ENCODE assay signal across 23 cellular contexts in the genomic region with DNA sequence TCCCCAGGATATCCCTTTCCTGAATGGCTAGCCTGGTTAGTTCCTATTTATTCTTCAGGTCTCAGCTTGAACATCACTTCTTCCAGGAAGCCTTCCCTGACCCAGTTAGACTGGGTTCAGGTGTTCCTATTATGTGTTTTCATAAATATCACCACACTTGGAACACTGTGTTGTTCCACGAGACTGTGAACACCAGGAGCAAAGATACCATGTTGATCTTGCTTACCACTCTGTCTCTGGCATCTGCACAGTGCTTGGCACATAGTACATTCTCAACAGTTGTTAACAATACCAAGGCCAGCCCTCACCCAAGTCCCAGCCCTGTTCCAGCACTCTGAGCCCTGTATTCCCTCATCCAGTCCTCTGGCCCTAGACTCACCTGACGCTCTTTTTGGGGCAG. TPM values are rescaled to one million over a fixed set of nuclear protein-coding genes. Genes with fewer than 3 reads are reported as not detected.
DNase-seq lines count a peak whose midpoint lies in the region; ATAC-seq, FAIRE-seq and TF ChIP-seq lines count a peak whose summit lies in the region.
"Had no signal": no experiment of that assay in that cellular context is flagged by ENCODE, and none has a peak within 500 bp of the region (broad histone marks: within the 10 kb centered on the region; RNA-seq: fewer than 3 reads in every experiment).

No MANE protein-coding gene starts in this region.

- H3K4me2 ChIP-seq in IMR-90 (ENCODE audit: low read depth, low read length) (no peak overlapping the region), endothelial cell of umbilical vein (ENCODE audit: insufficient read depth, low read length) (no peak overlapping the region)
- H3K4me2 ChIP-seq: GM23338 had no signal

- H3K27ac ChIP-seq in IMR-90 (ENCODE audit: insufficient read depth, low read length) (no peak overlapping the region), endothelial cell of umbilical vein (ENCODE audit: insufficient read depth, low read depth, low read length) (no peak overlapping the region), tibial artery (peak overlapping the region; percentile 10 to 29), foreskin keratinocyte (no peak overlapping the region)

- H3K9ac ChIP-seq in IMR-90 (ENCODE audit: low read depth, low read length) (no peak overlapping the region), endothelial cell of umbilical vein (replicated peaks; ENCODE audit: extremely low read depth, insufficient read depth, low read length) (no peak overlapping the region)

- no peak overlapping the region for H3K14ac ChIP-seq in IMR-90 (replicated peaks; ENCODE audit: low read depth, low read length)

- H3K4me3 ChIP-seq in IMR-90 (ENCODE audit: insufficient read depth, low read depth, low read length) (no peak overlapping the region), endothelial cell of umbilical vein (replicated peaks in 1 of 3; ENCODE audit: insufficient read depth in 1 of 3, low read depth in 1 of 3, low read length in 3 of 3) (no peak overlapping the region), tibial artery (no peak overlapping the region)
- H3K4me3 ChIP-seq: BLaER1 treated with 17β-estradiol and CSF1 and Interleukin-3, amounts not matched to agents 10 nM and 100 nM; GM23338 had no signal

- peaks cover 98% of the 10 kb centered on the region for H3K36me3 Mint-ChIP-seq in activated T-helper 17 cell treated with anti-CD3 and anti-CD28 coated beads, Interleukin-2, amount 50 U/mL, for 72 hours (ENCODE audit: low read depth)

- dilution Hi-C loops in IMR-90 (cut with HindIII; ENCODE audit: low sequenced_read_pairs, unreplicated experiment): no loop called here
- dilution Hi-C loops in endothelial cell of umbilical vein (cut with MboI; ENCODE audit: extremely low pct_ligation_motif_present, low sequenced_read_pairs): no loop called here

- no peak overlapping the region for H2BK15ac ChIP-seq in IMR-90 (ENCODE audit: low read depth, low read length)

- H3K36me3 ChIP-seq in IMR-90 (ENCODE audit: control insufficient read depth, insufficient read depth, low read length) (peaks cover 81% of the 10 kb centered on the region), endothelial cell of umbilical vein (ENCODE audit: control insufficient read depth in 2 of 2, extremely low read depth in 1 of 2, insufficient read depth in 2 of 2, low read length in 2 of 2) (peaks cover 81 to 84% of the 10 kb centered on the region in 2 experiments), tibial artery (peaks cover 91 to 99% (median 98%) of the 10 kb centered on the region in 3 donors)
- H3K36me3 ChIP-seq: BE2C had no signal

- POLR2A ChIA-PET in IMR-90 (lab: Charles Lee; ENCODE audit: unreplicated experiment): no interaction called here
- POLR2A ChIA-PET in endothelial cell of umbilical vein (lab: Charles Lee): interaction anchor here (2.3 kb wide), 1 partner anchor 14 kb away, joined by 19 read pairs; no protein-coding TSS in a partner anchor

- no peaks in the 10 kb centered on the region for H3K9me3 Mint-ChIP-seq in activated T-helper 17 cell treated with anti-CD3 and anti-CD28 coated beads, Interleukin-2, amount 50 U/mL, for 72 hours
- H3K9me3 Mint-ChIP-seq: CD4-positive, alpha-beta memory T cell; GM23338; H9 had no signal

- peaks cover 21 to 53% of the 10 kb centered on the region in 2 experiments; a peak in 3 of 4 replicates for H3K79me1 ChIP-seq in IMR-90 (ENCODE audit: low read depth in 1 of 2, low read length in 2 of 2)

- H2AK9ac ChIP-seq in IMR-90 (replicated peaks; ENCODE audit: low read depth, low read length, poor library complexity): no peak overlapping the region

- ATAC-seq in IMR-90 (ENCODE audit: low read depth) (no peak), foreskin keratinocyte (no peak), HG02884 (IDR thresholded peaks at IDR 0.05; ENCODE audit: unreplicated experiment) (no peak)
- no peak for ATAC-seq in activated T-helper 17 cell treated with anti-CD3 and anti-CD28 coated beads, Interleukin-2, amount 50 U/mL, for 72 hours (replicated peaks)
- ATAC-seq: GM23338, HCT116 had no signal

- no peak overlapping the region for H4K8ac ChIP-seq in IMR-90 (ENCODE audit: low read depth in 2 of 2, low read length in 2 of 2)

- H3K4me1 Mint-ChIP-seq in activated T-helper 17 cell treated with anti-CD3 and anti-CD28 coated beads, Interleukin-2, amount 50 U/mL, for 72 hours: peaks cover 17% of the 10 kb centered on the region

- intact Hi-C loops in IMR-90 (cut with micrococcal nuclease) (no loop called here), endothelial cell of umbilical vein (cut with micrococcal nuclease) (no loop called here), tibial artery (cut with DNase I; ENCODE audit: low total_unique reads) (loop anchor here (5.0 kb wide), 1 partner anchor 39 kb away; no protein-coding TSS in a partner anchor)

- H2BK120ac ChIP-seq in IMR-90 (ENCODE audit: low read depth, low read length): no peak overlapping the region

- no peak for TF ChIP-seq POLR2A in IMR-90 (IDR thresholded peaks at IDR 0.05; ENCODE audit: low read depth, low read length)
- TF ChIP-seq POLR2A in endothelial cell of umbilical vein (IDR thresholded peaks at IDR 0.05; ENCODE audit: low read depth, low read length): no peak

- no peak overlapping the region for H4K5ac ChIP-seq in IMR-90 (ENCODE audit: low read depth, low read length)

- H2BK5ac ChIP-seq in IMR-90 (ENCODE audit: low read depth, low read length, poor library complexity, severe bottlenecking): no peak overlapping the region

- no peak overlapping the region for H3K4me3 Mint-ChIP-seq in activated T-helper 17 cell treated with anti-CD3 and anti-CD28 coated beads, Interleukin-2, amount 50 U/mL, for 72 hours
- H3K4me3 Mint-ChIP-seq: CD14-positive monocyte; CD4-positive, alpha-beta memory T cell; GM23338; H9 had no signal

- no peak overlapping the region for H3K18ac ChIP-seq in IMR-90 (ENCODE audit: low read depth, low read length)

- H2AFZ ChIP-seq in IMR-90 (replicated peaks; ENCODE audit: low read length, poor library complexity) (peak overlapping the region; percentile 41), endothelial cell of umbilical vein (ENCODE audit: low read depth, low read length) (no peak overlapping the region)
- H2AFZ ChIP-seq: GM23338 had no signal

- H3K56ac ChIP-seq in IMR-90 (ENCODE audit: extremely low read depth, insufficient read depth, low read length): no peak overlapping the region

- H3K4ac ChIP-seq in IMR-90 (ENCODE audit: low read depth, low read length): no peak overlapping the region

- H3K4me1 ChIP-seq in IMR-90 (ENCODE audit: control insufficient read depth, insufficient read depth, low read length) (no peaks in the 10 kb centered on the region), endothelial cell of umbilical vein (ENCODE audit: control insufficient read depth, extremely low read depth, insufficient read depth, low read length) (no peaks in the 10 kb centered on the region), tibial artery (peaks cover 0 to 19% (median 4%) of the 10 kb centered on the region in 4 donors), foreskin keratinocyte (peaks cover 8% of the 10 kb centered on the region)
- H3K4me1 ChIP-seq: BE2C, Caco-2 had no signal

- no peaks in the 10 kb centered on the region for H3K9me1 ChIP-seq in IMR-90 (ENCODE audit: insufficient read depth, low read length)
- H3K9me1 ChIP-seq in endothelial cell of umbilical vein (replicated peaks; ENCODE audit: control insufficient read depth, extremely low read depth, insufficient read depth, low read length): no peaks in the 10 kb centered on the region

- CTCF ChIA-PET in IMR-90 (lab: Yijun Ruan, JAX) (interaction anchor here (1.1 to 5.0 kb wide), 4 partner anchors 11 to 48 kb away, joined by 3 to 77 read pairs (median 17); no protein-coding TSS in a partner anchor), endothelial cell of umbilical vein (lab: Charles Lee) (interaction anchor here (1.5 to 12.1 kb wide), 6 partner anchors 11 to 44 kb away, joined by 4 to 517 read pairs (median 25); a partner anchor contains a TSS)

- H3K79me2 ChIP-seq in endothelial cell of umbilical vein (ENCODE audit: control insufficient read depth, insufficient read depth, low read length): peaks cover 32% of the 10 kb centered on the region

- H3K27ac Mint-ChIP-seq in activated T-helper 17 cell treated with anti-CD3 and anti-CD28 coated beads, Interleukin-2, amount 50 U/mL, for 72 hours: peak overlapping the region; percentile 61
- H3K27ac Mint-ChIP-seq: GM23338, H9 had no signal

- peaks cover 65% of the 10 kb centered on the region for H4K20me1 ChIP-seq in IMR-90 (ENCODE audit: insufficient read depth, low read length)
- H4K20me1 ChIP-seq in endothelial cell of umbilical vein (replicated peaks; ENCODE audit: control insufficient read depth, extremely low read depth, insufficient read depth, low read length): peaks cover 2% of the 10 kb centered on the region

- no peak overlapping the region for H2AK5ac ChIP-seq in IMR-90 (ENCODE audit: low read depth, low read length)

- H3K9me3 ChIP-seq in IMR-90 (ENCODE audit: control insufficient read depth, insufficient read depth, low read length) (no peaks in the 10 kb centered on the region), endothelial cell of umbilical vein (replicated peaks; ENCODE audit: control insufficient read depth, insufficient read depth, low read length) (no peaks in the 10 kb centered on the region), tibial artery (no peaks in the 10 kb centered on the region)
- H3K9me3 ChIP-seq: BE2C; BLaER1 treated with 17β-estradiol and CSF1 and Interleukin-3, amounts not matched to agents 10 nM and 100 nM; Caco-2 had no signal

- no peak overlapping the region for H3K23ac ChIP-seq in IMR-90 (ENCODE audit: low read depth, low read length)

- H2BK20ac ChIP-seq in IMR-90 (ENCODE audit: low read depth, low read length): no peak overlapping the region

- no peak for TF ChIP-seq RAD21 in IMR-90 (IDR thresholded peaks at IDR 0.05; ENCODE audit: low read length)

- DNase-seq in IMR-90 (no peak), endothelial cell of umbilical vein (ENCODE audit: low read depth, low spot score) (no peak), tibial artery (no peak), foreskin keratinocyte (no peak), ecto neural progenitor cell (ENCODE audit: low spot score) (no peak), NCI-H1417 treated with DMSO at 0.1 percent for 48 hours (lab: John Stamatoyannopoulos, UW) (no peak)
- DNase-seq: BE2C, Caco-2, DMS153, DND-41, H9 had no signal

- no peaks in the 10 kb centered on the region for H3K27me3 Mint-ChIP-seq in activated T-helper 17 cell treated with anti-CD3 and anti-CD28 coated beads, Interleukin-2, amount 50 U/mL, for 72 hours
- H3K27me3 Mint-ChIP-seq: CD4-positive, alpha-beta memory T cell had no signal

- FAIRE-seq in endothelial cell of umbilical vein (lab: Jason Lieb, UNC): no peak
- FAIRE-seq: G401.6, GM12892 had no signal

- BruUV-seq in IMR-90 (replicated peaks; lab: Mats Ljungman, UMichigan) (no TSS peak), endothelial cell of umbilical vein (replicated peaks; lab: Mats Ljungman, UMichigan) (no TSS peak)

- 100% methylated on average over 1 of the region's 2 CpGs; no CpG with 5 or more reads in 1 of the 2 experiments for WGBS in IMR-90 (ENCODE audit: extremely low coverage in 2 of 2, insufficient read length in 1 of 2), 2 experiments

- H4K91ac ChIP-seq in IMR-90 (ENCODE audit: insufficient read depth, low read depth, low read length): no peak overlapping the region

- H3K27me3 ChIP-seq in IMR-90 (ENCODE audit: control insufficient read depth, insufficient read depth, low read length): no peaks in the 10 kb centered on the region
- no peaks in the 10 kb centered on the region for H3K27me3 ChIP-seq in endothelial cell of umbilical vein (ENCODE audit: control insufficient read depth in 2 of 2, insufficient read depth in 2 of 2, low read length in 2 of 2)
- no peaks in the 10 kb centered on the region for H3K27me3 ChIP-seq in tibial artery
- H3K27me3 ChIP-seq in foreskin keratinocyte: no peaks in the 10 kb centered on the region
- H3K27me3 ChIP-seq: BE2C; BLaER1 treated with 17β-estradiol and CSF1 and Interleukin-3, amounts not matched to agents 10 nM and 100 nM had no signal

- no peak for TF ChIP-seq CTCF in IMR-90 (conservative IDR thresholded peaks at IDR 0.05; ENCODE audit: low read depth, low read length)
- TF ChIP-seq CTCF in endothelial cell of umbilical vein (IDR thresholded peaks at IDR 0.05; ENCODE audit: extremely low read depth in 1 of 2, insufficient read depth in 1 of 2, low read depth in 1 of 2, low read length in 2 of 2): no peak
- TF ChIP-seq CTCF in tibial artery (IDR thresholded peaks at IDR 0.05): no peak
- no peak for TF ChIP-seq CTCF in foreskin keratinocyte (conservative IDR thresholded peaks at IDR 0.05)

- in situ Hi-C loops in IMR-90 (cut with MboI; ENCODE audit: low sequenced_read_pairs): loop anchor here (5.0 kb wide), 1 partner anchor 44 kb away; no protein-coding TSS in a partner anchor

RNA-seq across cellular contexts. Expression of a gene that starts 13.7 kb away (rescaled TPM):
- total RNA-seq in IMR-90 (2012; rRNA removed) (0.28 and 0.36 TPM in 2 replicates), endothelial cell of umbilical vein (7.9 and 9.6 TPM in 2 replicates), foreskin keratinocyte (29.8 and 31.9 TPM in 2 replicates)
- polyA plus RNA-seq in IMR-90 (2012; rRNA removed) (2.5 and 2.9 TPM in 2 replicates), endothelial cell of umbilical vein (1.6 and 2.3 TPM in 2 replicates), foreskin keratinocyte (77.1 and 81.3 TPM in 2 replicates)
- polyA plus RNA-seq in IMR-90 (2012; cell fraction: cytosol; rRNA removed): 3.1 and 5.4 TPM in 2 replicates
- 3.7 and 8.0 TPM in 2 replicates for polyA plus RNA-seq in IMR-90 (2012; cell fraction: nucleus; rRNA removed; ENCODE audit: low replicate concordance)
- total RNA-seq in activated T-helper 17 cell treated with anti-CD3 and anti-CD28 coated beads, Interleukin-2, amount 50 U/mL, for 72 hours: 1 to 10 TPM in 1 of 2 donors, under 1 TPM in 1; 0.48 to 2.6 TPM
- polyA plus RNA-seq in endothelial cell of umbilical vein (2011; cell fraction: cytosol; rRNA removed): 1.6 and 2.1 TPM in 2 replicates
- 3.9 and 4.0 TPM in 2 replicates for polyA plus RNA-seq in endothelial cell of umbilical vein (2011; cell fraction: nucleus; rRNA removed)
- 5.2 and 7.8 TPM in 2 replicates for polyA plus RNA-seq in endothelial cell of umbilical vein (2012)
- 2.1 and 3.5 TPM in 2 replicates for polyA minus RNA-seq in endothelial cell of umbilical vein
- 8.5 TPM for polyA minus RNA-seq in endothelial cell of umbilical vein (2011; cell fraction: cytosol; rRNA and poly(A)+ RNA removed)
- polyA minus RNA-seq in endothelial cell of umbilical vein (2011; cell fraction: nucleus; rRNA and poly(A)+ RNA removed): 2.3 and 4.6 TPM in 2 replicates
- polyA plus RNA-seq: CD4-positive, alpha-beta memory T cell had no signal

RNA-seq across cellular contexts. Expression of a gene that starts 20.8 kb away (rescaled TPM):
- total RNA-seq in IMR-90 (2012; rRNA removed) (144 and 159 TPM in 2 replicates), endothelial cell of umbilical vein (938 and 994 TPM in 2 replicates), foreskin keratinocyte (111 and 175 TPM in 2 replicates)
- polyA plus RNA-seq in IMR-90 (2012; rRNA removed) (254 and 259 TPM in 2 replicates), endothelial cell of umbilical vein (657 and 731 TPM in 2 replicates), foreskin keratinocyte (77.3 and 104 TPM in 2 replicates)
- 136 and 185 TPM in 2 replicates for polyA plus RNA-seq in IMR-90 (2012; cell fraction: cytosol; rRNA removed)
- polyA plus RNA-seq in IMR-90 (2012; cell fraction: nucleus; rRNA removed; ENCODE audit: low replicate concordance): 196 and 225 TPM in 2 replicates
- 100 to 1,000 TPM in 1 of 2 donors, 10 to 100 TPM in 1; 29.9 to 211 TPM for total RNA-seq in activated T-helper 17 cell treated with anti-CD3 and anti-CD28 coated beads, Interleukin-2, amount 50 U/mL, for 72 hours
- 643 and 681 TPM in 2 replicates for polyA plus RNA-seq in endothelial cell of umbilical vein (2011; cell fraction: cytosol; rRNA removed)
- polyA plus RNA-seq in endothelial cell of umbilical vein (2011; cell fraction: nucleus; rRNA removed): 771 and 889 TPM in 2 replicates
- polyA plus RNA-seq in endothelial cell of umbilical vein (2012): 879 and 902 TPM in 2 replicates
- polyA minus RNA-seq in endothelial cell of umbilical vein: 914 and 1,135 TPM in 2 replicates
- 30.9 TPM for polyA minus RNA-seq in endothelial cell of umbilical vein (2011; cell fraction: cytosol; rRNA and poly(A)+ RNA removed)
- 459 and 500 TPM in 2 replicates for polyA minus RNA-seq in endothelial cell of umbilical vein (2011; cell fraction: nucleus; rRNA and poly(A)+ RNA removed)

RNA-seq across cellular contexts. Expression of a gene that starts 33.9 kb away (rescaled TPM):
- total RNA-seq in IMR-90 (2012; rRNA removed) (not detected in 2 replicates), endothelial cell of umbilical vein (not detected in 2 replicates), foreskin keratinocyte (0.07 and 0.10 TPM in 2 replicates)
- polyA plus RNA-seq in IMR-90 (2012; rRNA removed) (not detected in 2 replicates), endothelial cell of umbilical vein (0.08 TPM in 1 of 2 replicates, not detected in the other), foreskin keratinocyte (0.07 TPM in 2 replicates)
- 0.02 TPM in 1 of 2 replicates, not detected in the other for polyA plus RNA-seq in IMR-90 (2012; cell fraction: cytosol; rRNA removed)
- 0.19 and 0.36 TPM in 2 replicates for polyA plus RNA-seq in IMR-90 (2012; cell fraction: nucleus; rRNA removed; ENCODE audit: low replicate concordance)
- total RNA-seq in activated T-helper 17 cell treated with anti-CD3 and anti-CD28 coated beads, Interleukin-2, amount 50 U/mL, for 72 hours: 1 to 10 TPM in 1 of 2 donors, under 1 TPM in 1; 0.24 to 2.2 TPM
- 0.03 TPM in 1 of 2 replicates, not detected in the other for polyA plus RNA-seq in endothelial cell of umbilical vein (2011; cell fraction: cytosol; rRNA removed)
- 0.48 and 0.63 TPM in 2 replicates for polyA plus RNA-seq in endothelial cell of umbilical vein (2011; cell fraction: nucleus; rRNA removed)
- not detected in 2 replicates for polyA plus RNA-seq in endothelial cell of umbilical vein (2012)
- polyA minus RNA-seq in endothelial cell of umbilical vein: not detected in 2 replicates
- polyA minus RNA-seq in endothelial cell of umbilical vein (2011; cell fraction: cytosol; rRNA and poly(A)+ RNA removed): not detected
- polyA minus RNA-seq in endothelial cell of umbilical vein (2011; cell fraction: nucleus; rRNA and poly(A)+ RNA removed): 0.38 and 0.48 TPM in 2 replicates
- total RNA-seq: A172, A673, Caco-2, GM23338, H4, H9 had no signal
- polyA plus RNA-seq: CD4-positive, alpha-beta memory T cell; GM23338 had no signal

Comparison
In these comparisons a context has a peak if more than half of its experiments do, and no peak if none do; other contexts are left out.
1. H3K27ac ChIP-seq: peak in tibial artery (2 of 2); none in IMR-90 (single experiment), endothelial cell of umbilical vein (single experiment) and foreskin keratinocyte (single experiment).